Comparison of ENCODE assay signal across 10 cellular contexts in the genomic region with DNA sequence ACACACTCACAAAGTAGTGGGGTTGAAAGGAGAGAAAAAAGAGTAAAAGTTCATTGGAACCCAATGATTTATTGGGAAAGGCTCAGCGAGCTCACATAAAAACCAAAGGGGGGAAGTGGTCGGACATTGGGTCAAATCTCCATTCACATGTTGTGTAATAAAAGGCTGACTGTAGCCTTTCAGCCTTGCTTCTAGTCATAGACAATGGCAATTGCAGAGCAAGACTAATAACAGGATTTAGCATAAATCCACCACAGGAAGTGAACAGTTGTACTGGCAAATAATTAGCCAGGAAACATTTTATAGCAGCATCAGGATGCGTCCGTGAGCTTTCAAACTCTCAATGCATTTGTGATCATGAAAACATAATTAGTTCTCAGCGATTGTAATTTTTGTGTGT.
DNase-seq lines count a peak whose midpoint lies in the region; ATAC-seq and TF ChIP-seq lines count a peak whose summit lies in the region.
"Had no signal": no experiment of that assay in that cellular context is flagged by ENCODE, and none has a peak within 500 bp of the region (broad histone marks: within the 10 kb centered on the region; RNA-seq: fewer than 3 reads in every experiment).

No MANE protein-coding gene starts in this region.

- peak overlapping the region; percentile 3 to 70 (median 6) for H3K27ac Mint-ChIP-seq in nephron

- in situ Hi-C loops in mammary epithelial cell (cut with MboI; ENCODE audit: low sequenced_read_pairs in 2 of 2), result no loop called here

- no peaks in the 10 kb centered on the region for H4K20me1 ChIP-seq in mammary epithelial cell (ENCODE audit: insufficient read depth, low read length)

- 96% methylated on average over 5 of the region's 5 CpGs for WGBS in mammary epithelial cell (ENCODE audit: low coverage, missing lambda C conversion rate)

- no TSS peak for BruUV-seq in mammary epithelial cell (replicated peaks; lab: Mats Ljungman, UMichigan)

- ATAC-seq in GM19023 (IDR thresholded peaks at IDR 0.05; ENCODE audit: unreplicated experiment) (peak; percentile 52), HG03060 (IDR thresholded peaks at IDR 0.05; ENCODE audit: low read depth, unreplicated experiment) (peak; percentile 83), HG02571 (IDR thresholded peaks at IDR 0.05; ENCODE audit: unreplicated experiment) (no peak), GM19455 (IDR thresholded peaks at IDR 0.05; ENCODE audit: unreplicated experiment) (no peak)

- CTCF ChIA-PET in mammary epithelial cell (lab: Charles Lee; ENCODE audit: low non-redundant PET), result no interaction called here

- H3K4me3 Mint-ChIP-seq in nephron, result peak overlapping the region in 1 of 3 experiments; percentile 2

- no peaks in the 10 kb centered on the region for H3K79me2 ChIP-seq in mammary epithelial cell (ENCODE audit: insufficient read depth, low read length)

- H3K4me3 ChIP-seq in SK-N-MC (peak overlapping the region; percentile 34), mammary epithelial cell (replicated peaks in 1 of 3; ENCODE audit: insufficient read depth in 1 of 3, low read depth in 2 of 3, low read length in 3 of 3) (no peak overlapping the region)
- H3K4me3 ChIP-seq: ovary had no signal

- no peaks in the 10 kb centered on the region for H3K36me3 Mint-ChIP-seq in nephron (ENCODE audit: low read depth)

- dilution Hi-C loops in mammary epithelial cell (cut with HindIII; ENCODE audit: low sequenced_read_pairs), result no loop called here

- H3K4me1 Mint-ChIP-seq in nephron, result peaks cover 12% of the 10 kb centered on the region

- TF ChIP-seq CTCF in nephron (IDR thresholded peaks at IDR 0.05; ENCODE audit: unreplicated experiment in 3 of 3), result no peak
- TF ChIP-seq CTCF in mammary epithelial cell (conservative IDR thresholded peaks at IDR 0.05 in 1 of 2, IDR thresholded peaks at IDR 0.05 in 1 of 2; ENCODE audit: extremely low read depth in 1 of 2, insufficient read depth in 1 of 2, low read depth in 1 of 2, low read length in 2 of 2), result no peak

- H3K9ac ChIP-seq in SK-N-MC (ENCODE audit: insufficient read length), result no peak overlapping the region
- no peak overlapping the region for H3K9ac ChIP-seq in mammary epithelial cell (ENCODE audit: insufficient read depth, low read length)

- no peaks in the 10 kb centered on the region for H3K27me3 ChIP-seq in mammary epithelial cell (ENCODE audit: insufficient read depth, low read length)
- H3K27me3 ChIP-seq: ovary had no signal

- peaks cover 3% of the 10 kb centered on the region for H3K27me3 Mint-ChIP-seq in nephron (ENCODE audit: low read depth)

- no peaks in the 10 kb centered on the region for H3K36me3 ChIP-seq in SK-N-MC (ENCODE audit: insufficient read depth, low read length)
- H3K36me3 ChIP-seq in mammary epithelial cell (ENCODE audit: insufficient read depth, low read length), result no peaks in the 10 kb centered on the region
- H3K36me3 ChIP-seq: ovary had no signal

- intact Hi-C loops in mammary epithelial cell (cut with micrococcal nuclease), result no loop called here

- peaks cover 5% of the 10 kb centered on the region for H3K9me3 Mint-ChIP-seq in nephron

- H3K27ac ChIP-seq in SK-N-MC (peak overlapping the region; percentile 9; the same call in 1 of the 2 replicates), mammary epithelial cell (ENCODE audit: insufficient read depth, low read depth, low read length) (no peak overlapping the region)
- H3K27ac ChIP-seq: ovary had no signal

- H3K4me2 ChIP-seq in mammary epithelial cell (ENCODE audit: insufficient read depth, low read depth, low read length), result no peak overlapping the region

- no peak for DNase-seq in SK-N-MC (ENCODE audit: low read depth, low spot score)
- DNase-seq in mammary epithelial cell, result no peak
- no peak for DNase-seq in AG20443 (ENCODE audit: low spot score)
- DNase-seq: ovary, T-helper 2 cell had no signal

- no peaks in the 10 kb centered on the region for H3K4me1 ChIP-seq in mammary epithelial cell (ENCODE audit: insufficient read depth, low read length)

- no peak overlapping the region for H2AFZ ChIP-seq in mammary epithelial cell (ENCODE audit: low read depth, low read length)

- H3K9me3 ChIP-seq in SK-N-MC (ENCODE audit: low read depth, low read length) (no peaks in the 10 kb centered on the region), mammary epithelial cell (replicated peaks; ENCODE audit: insufficient read depth, low read length) (no peaks in the 10 kb centered on the region)
- H3K9me3 ChIP-seq: ovary had no signal

Comparison
In these comparisons a context has a peak if more than half of its experiments do, and no peak if none do; other contexts are left out.
1. ATAC-seq: peak in GM19023 (single experiment) and HG03060 (single experiment); none in HG02571 (single experiment) and GM19455 (single experiment).